ENCODE assay signal across 2 cellular contexts in the genomic region with DNA sequence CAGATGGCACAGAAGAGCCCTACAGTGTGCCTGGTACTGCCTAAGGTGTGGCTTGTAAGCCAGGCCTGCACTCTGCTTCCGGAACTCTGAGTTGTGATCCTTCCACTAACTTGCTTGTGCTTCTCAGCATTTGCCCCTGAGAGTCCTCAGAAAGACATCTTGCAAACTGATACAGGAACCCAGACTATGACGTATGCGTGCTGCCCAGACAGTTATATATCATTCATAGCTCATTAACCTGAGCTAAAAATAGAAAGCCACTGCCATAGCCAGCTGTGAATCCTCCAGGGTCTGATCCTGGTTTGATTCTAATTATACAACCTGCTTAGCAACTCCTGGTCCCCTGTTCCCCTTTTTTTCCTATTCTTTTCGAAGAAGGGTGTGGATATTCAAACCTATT.
TF ChIP-seq lines count a peak whose summit lies in the region.

No MANE protein-coding gene starts in this region.

TF ChIP-seq in SK-N-SH treated with all-trans-retinoic acid at 6 μM for 48 hours, 23 proteins besides CTCF, POLR2A, EP300 and RAD21 (continued from another document):
- no peak for TF ChIP-seq TSHZ2 (CRISPR knock-in tag; IDR thresholded peaks at IDR 0.05)
- TF ChIP-seq CSRNP3 (CRISPR knock-in tag; IDR thresholded peaks at IDR 0.05) = no peak
- no peak for TF ChIP-seq CSDC2 (CRISPR knock-in tag; IDR thresholded peaks at IDR 0.05)
- no peak for TF ChIP-seq POU6F1 (CRISPR knock-in tag; IDR thresholded peaks at IDR 0.05; ENCODE audit: borderline replicate concordance, low read depth)
- TF ChIP-seq TOX (CRISPR knock-in tag; IDR thresholded peaks at IDR 0.05; ENCODE audit: borderline replicate concordance) = no peak
- TF ChIP-seq, protein P1, sequence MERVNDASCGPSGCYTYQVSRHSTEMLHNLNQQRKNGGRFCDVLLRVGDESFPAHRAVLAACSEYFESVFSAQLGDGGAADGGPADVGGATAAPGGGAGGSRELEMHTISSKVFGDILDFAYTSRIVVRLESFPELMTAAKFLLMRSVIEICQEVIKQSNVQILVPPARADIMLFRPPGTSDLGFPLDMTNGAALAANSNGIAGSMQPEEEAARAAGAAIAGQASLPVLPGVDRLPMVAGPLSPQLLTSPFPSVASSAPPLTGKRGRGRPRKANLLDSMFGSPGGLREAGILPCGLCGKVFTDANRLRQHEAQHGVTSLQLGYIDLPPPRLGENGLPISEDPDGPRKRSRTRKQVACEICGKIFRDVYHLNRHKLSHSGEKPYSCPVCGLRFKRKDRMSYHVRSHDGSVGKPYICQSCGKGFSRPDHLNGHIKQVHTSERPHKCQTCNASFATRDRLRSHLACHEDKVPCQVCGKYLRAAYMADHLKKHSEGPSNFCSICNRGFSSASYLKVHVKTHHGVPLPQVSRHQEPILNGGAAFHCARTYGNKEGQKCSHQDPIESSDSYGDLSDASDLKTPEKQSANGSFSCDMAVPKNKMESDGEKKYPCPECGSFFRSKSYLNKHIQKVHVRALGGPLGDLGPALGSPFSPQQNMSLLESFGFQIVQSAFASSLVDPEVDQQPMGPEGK (CRISPR knock-in tag; IDR thresholded peaks at IDR 0.05; ENCODE audit: borderline replicate concordance) = no peak
- no peak for TF ChIP-seq ZNF8 (CRISPR knock-in tag; IDR thresholded peaks at IDR 0.05)
TF ChIP-seq in SK-N-SH treated with all-trans-retinoic acid at 6 μM for 48 hours: peak in this region for 0.

TF ChIP-seq in SK-N-SH, 30 proteins besides CTCF, POLR2A, EP300 and RAD21 (continued from another document):
- TF ChIP-seq REST (IDR thresholded peaks at IDR 0.05; ENCODE audit: low read depth, low read length) = no peak
- TF ChIP-seq TAF1 (IDR thresholded peaks at IDR 0.05; ENCODE audit: borderline replicate concordance, low read depth, low read length) = no peak
- TF ChIP-seq MXI1 (IDR thresholded peaks at IDR 0.05; ENCODE audit: low read depth, low read length) = no peak
- TF ChIP-seq GABPA (IDR thresholded peaks at IDR 0.05; ENCODE audit: low read depth) = no peak
- no peak for TF ChIP-seq ELF1 (IDR thresholded peaks at IDR 0.05)
- no peak for TF ChIP-seq RCOR1 (IDR thresholded peaks at IDR 0.05; ENCODE audit: low read length)
